ENCODE assay signal across 12 cellular contexts in genomic region chr2:9071032-9071431, GRCh38.
DNase-seq lines count a peak whose midpoint lies in the region; FAIRE-seq and TF ChIP-seq lines count a peak whose summit lies in the region.
"Had no signal": no experiment of that assay in that cellular context is flagged by ENCODE, and none has a peak within 500 bp of the region (broad histone marks: within the 10 kb centered on the region; RNA-seq: fewer than 3 reads in every experiment).

No MANE protein-coding gene starts in this region.

- no peaks in the 10 kb centered on the region for H3K9me3 Mint-ChIP-seq in endothelial cell (ENCODE audit: unreplicated experiment)

- peaks cover 5% of the 10 kb centered on the region for H3K36me3 Mint-ChIP-seq in endothelial cell (ENCODE audit: low read depth, unreplicated experiment)

- H3K4me3 Mint-ChIP-seq in endothelial cell (ENCODE audit: unreplicated experiment) = no peak overlapping the region

- TF ChIP-seq CTCF in bronchial epithelial cell (IDR thresholded peaks at IDR 0.05; ENCODE audit: insufficient read depth, low read length, severe bottlenecking) = no peak
- no peak for TF ChIP-seq CTCF in endothelial cell (IDR thresholded peaks at IDR 0.05; ENCODE audit: unreplicated experiment)

- no peaks in the 10 kb centered on the region for H3K36me3 ChIP-seq in bronchial epithelial cell (ENCODE audit: control insufficient read depth, insufficient read depth, low read length)
- H3K36me3 ChIP-seq: adrenal gland, pancreas had no signal

- no peak overlapping the region for H3K4me3 ChIP-seq in bronchial epithelial cell (ENCODE audit: low read depth, low read length)
- H3K4me3 ChIP-seq: adrenal gland, pancreas had no signal

- FAIRE-seq in HTR-8/SVneo (lab: Jason Lieb, UNC) = peak; percentile 60
- peak; percentile 99 for FAIRE-seq in bronchial epithelial cell (lab: Jason Lieb, UNC)
- FAIRE-seq: A204.1, pancreas had no signal

- H3K27me3 ChIP-seq in bronchial epithelial cell (ENCODE audit: control insufficient read depth, insufficient read depth, low read length) = no peaks in the 10 kb centered on the region
- H3K27me3 ChIP-seq: adrenal gland, pancreas had no signal

- no peaks in the 10 kb centered on the region for H3K4me1 Mint-ChIP-seq in endothelial cell (ENCODE audit: unreplicated experiment)

- H3K27me3 Mint-ChIP-seq in endothelial cell (ENCODE audit: unreplicated experiment) = peaks cover 1% of the 10 kb centered on the region

- no peak overlapping the region for H3K27ac Mint-ChIP-seq in endothelial cell (ENCODE audit: unreplicated experiment)

- DNase-seq in NCI-H2196 (lab: John Stamatoyannopoulos, UW; ENCODE audit: unreplicated experiment) (peak; percentile 27), NCI-H2196 treated with DMSO at 0.1 percent for 48 hours (lab: John Stamatoyannopoulos, UW; ENCODE audit: unreplicated experiment) (no peak), HTR-8/SVneo (ENCODE audit: insufficient read length, low spot score) (peak; percentile 65), bronchial epithelial cell (ENCODE audit: low read depth) (peak; percentile 100), non-pigmented ciliary epithelial cell (ENCODE audit: low read depth) (peak; percentile 50), endothelial cell (ENCODE audit: low spot score) (no peak), NOMO-1 treated with DMSO at 0.1 percent for 48 hours (lab: John Stamatoyannopoulos, UW; ENCODE audit: unreplicated experiment) (no peak)
- no peak for DNase-seq in stimulated activated naive CD4-positive, alpha-beta T cell treated with Interleukin-2 at 50 U/mL for 16 hours (lab: John Stamatoyannopoulos, UW)
- DNase-seq: adrenal gland, NCI-H1048, pancreas had no signal

Comparison
In these comparisons a context has a peak if more than half of its experiments do, and no peak if none do; other contexts are left out.
1. DNase-seq: peak in NCI-H2196 (single experiment), HTR-8/SVneo (single experiment), bronchial epithelial cell (single experiment) and non-pigmented ciliary epithelial cell (single experiment); none in NCI-H2196 treated with DMSO at 0.1 percent for 48 hours (single experiment), stimulated activated naive CD4-positive, alpha-beta T cell treated with Interleukin-2 at 50 U/mL for 16 hours (single experiment), endothelial cell (single experiment) and NOMO-1 treated with DMSO at 0.1 percent for 48 hours (single experiment).